In the genomic region with DNA sequence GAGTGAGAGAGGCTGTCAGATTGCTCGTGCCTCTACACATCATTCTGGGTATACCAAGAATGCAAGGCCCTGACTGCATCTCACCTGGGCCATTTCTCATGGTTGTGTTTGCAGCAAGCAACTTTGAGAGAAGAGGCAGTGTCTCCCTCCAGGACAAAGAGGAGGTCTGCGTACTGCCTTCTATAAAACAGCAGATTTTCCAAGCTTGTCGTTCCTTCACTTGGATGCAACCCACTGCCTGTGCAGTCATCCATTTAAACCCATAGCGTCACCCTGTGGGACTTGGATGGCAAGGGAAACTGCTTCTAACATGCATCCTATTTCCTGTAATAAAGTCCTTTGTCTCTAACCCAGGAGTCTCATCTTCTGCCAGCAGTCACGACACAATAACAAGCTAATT, we compare ENCODE assay signal across 8 cellular contexts. TPM values are rescaled to one million over a fixed set of nuclear protein-coding genes. Genes with fewer than 3 reads are reported as not detected.
DNase-seq lines count a peak whose midpoint lies in the region; ATAC-seq and TF ChIP-seq lines count a peak whose summit lies in the region.

No MANE protein-coding gene starts in this region.

- DNase-seq in NCI-H748 (lab: John Stamatoyannopoulos, UW; ENCODE audit: unreplicated experiment) (peak; percentile 36), NCI-H748 treated with DMSO at 0.1 percent for 48 hours (lab: John Stamatoyannopoulos, UW) (no peak), PC-9 (no peak), foreskin keratinocyte (no peak), psoas muscle (no peak), aorta (no peak), NCI-H187 treated with DMSO at 0.1 percent for 48 hours (lab: John Stamatoyannopoulos, UW) (no peak)
- no peak for DNase-seq in NK-92 treated with Interleukin-12 subunit alpha and Interleukin-12 subunit beta, amount 100 ng/mL, for 24 hours (lab: John Stamatoyannopoulos, UW)

- H4K20me1 ChIP-seq in PC-9 (ENCODE audit: insufficient read depth): peaks cover 36% of the 10 kb centered on the region

- H3F3A ChIP-seq in PC-9 (ENCODE audit: insufficient read depth, low read depth): peaks cover 4% of the 10 kb centered on the region; the same call in 1 of the 2 replicates

- no peak overlapping the region for H2AFZ ChIP-seq in PC-9

- H3K9me3 ChIP-seq in PC-9 (ENCODE audit: insufficient read depth, low read depth): no peaks in the 10 kb centered on the region
- no peaks in the 10 kb centered on the region for H3K9me3 ChIP-seq in psoas muscle
- no peaks in the 10 kb centered on the region for H3K9me3 ChIP-seq in aorta (ENCODE audit: control insufficient read depth, low read length)

- no peaks in the 10 kb centered on the region for H3K9me2 ChIP-seq in PC-9 (ENCODE audit: insufficient read depth)

- BruUV-seq in PC-9 (replicated peaks; lab: Mats Ljungman, UMichigan): TSS peak; percentile 41

- POLR2A ChIA-PET in PC-9 (lab: Charles Lee; ENCODE audit: unreplicated experiment): no interaction called here

- H3K36me3 ChIP-seq in PC-9 (ENCODE audit: low read depth) (no peaks in the 10 kb centered on the region), psoas muscle (ENCODE audit: insufficient read depth in 1 of 2, low read depth in 1 of 2) (peaks cover 0 to 2% of the 10 kb centered on the region in 2 donors), aorta (ENCODE audit: control insufficient read depth in 1 of 2, insufficient read depth in 2 of 2, low read length in 1 of 2) (no peaks in the 10 kb centered on the region)

- no peak overlapping the region for H3K27ac ChIP-seq in PC-9
- H3K27ac ChIP-seq in foreskin keratinocyte: no peak overlapping the region
- peak overlapping the region; percentile 98 for H3K27ac ChIP-seq in psoas muscle
- H3K27ac ChIP-seq in aorta (ENCODE audit: low read depth in 1 of 2, low read length in 2 of 2): no peak overlapping the region

- CTCF ChIA-PET in PC-9 (lab: Charles Lee): interaction anchor here (0.6 kb wide), 2 partner anchors 139 to 162 kb away, joined by 3 to 4 read pairs; no protein-coding TSS in a partner anchor

- 28 to 44% (median 30%) methylated on average over 5 of the region's 5 CpGs for WGBS in psoas muscle, 3 donors
- WGBS in aorta, 2 donors: 43 to 48% methylated on average over 5 of the region's 5 CpGs

- H3K4me3 ChIP-seq in PC-9: peak overlapping the region; percentile 83
- H3K4me3 ChIP-seq in psoas muscle: peak overlapping the region; percentile 97
- H3K4me3 ChIP-seq in aorta (ENCODE audit: low read length in 2 of 2): no peak overlapping the region

- H3K4me2 ChIP-seq in PC-9: peak overlapping the region; percentile 89

- TF ChIP-seq CTCF in PC-9 (conservative IDR thresholded peaks at IDR 0.05) (no peak), foreskin keratinocyte (conservative IDR thresholded peaks at IDR 0.05) (peak; percentile 20), psoas muscle (IDR thresholded peaks at IDR 0.05) (no peak)

- peaks cover 18% of the 10 kb centered on the region for H3K4me1 ChIP-seq in PC-9 (replicated peaks; ENCODE audit: insufficient read depth)
- peaks cover 9% of the 10 kb centered on the region for H3K4me1 ChIP-seq in foreskin keratinocyte
- H3K4me1 ChIP-seq in psoas muscle: peaks cover 61% of the 10 kb centered on the region
- H3K4me1 ChIP-seq in aorta (ENCODE audit: control insufficient read depth in 1 of 2, insufficient read depth in 2 of 2, low read length in 2 of 2): no peaks in the 10 kb centered on the region

- peaks cover 58% of the 10 kb centered on the region for H3K79me2 ChIP-seq in PC-9 (ENCODE audit: low read depth)

- ATAC-seq in foreskin keratinocyte (no peak), psoas muscle (no peak), aorta (ENCODE audit: low FRiP score) (no peak)

- intact Hi-C loops in PC-9 (cut with micrococcal nuclease; ENCODE audit: unreplicated experiment): loop anchor here (5.0 kb wide), 1 partner anchor 233 kb away; no protein-coding TSS in a partner anchor
- intact Hi-C loops in psoas muscle (cut with DNase I): loop anchor here (10.0 kb wide), 2 partner anchors 165 to 445 kb away; no protein-coding TSS in a partner anchor
- intact Hi-C loops in aorta (cut with DNase I): loop anchor here (5.0 kb wide), 2 partner anchors 167 to 447 kb away; no protein-coding TSS in a partner anchor

- H3K27me3 ChIP-seq in PC-9 (ENCODE audit: insufficient read depth, low read depth) (no peaks in the 10 kb centered on the region), foreskin keratinocyte (no peaks in the 10 kb centered on the region), psoas muscle (ENCODE audit: insufficient read depth in 3 of 3, low read length in 2 of 3) (no peaks in the 10 kb centered on the region), aorta (ENCODE audit: control insufficient read depth in 1 of 2, insufficient read depth in 2 of 2, low read length in 1 of 2) (no peaks in the 10 kb centered on the region)

RNA-seq across cellular contexts. Expression of gene POMT2, which starts 1.3 kb away (rescaled TPM):
- total RNA-seq in PC-9 (2021) (96.5 and 109 TPM in 2 replicates), foreskin keratinocyte (16.6 and 18.2 TPM in 2 replicates), psoas muscle (10 to 100 TPM; 29.2 to 57.5 (median 36.7) TPM), aorta (10 to 100 TPM; 15.6 to 23.4 TPM)
- polyA plus RNA-seq in foreskin keratinocyte (14.9 and 18.6 TPM in 2 replicates), psoas muscle (10 to 100 TPM; 17.4 to 28.5 (median 24.4) TPM), aorta (10 to 100 TPM in 1 of 2 donors, 1 to 10 TPM in 1; 3.1 to 20.3 TPM)

RNA-seq across cellular contexts. Expression of gene GSTZ1, which starts 1.4 kb away (rescaled TPM):
- total RNA-seq in PC-9 (2021) (135 and 195 TPM in 2 replicates), foreskin keratinocyte (17.1 and 18.5 TPM in 2 replicates), psoas muscle (10 to 100 TPM; 17.7 to 56.6 (median 29.7) TPM), aorta (1 to 10 TPM; 5.8 to 8.6 TPM)
- polyA plus RNA-seq in foreskin keratinocyte (22.1 and 24.8 TPM in 2 replicates), psoas muscle (10 to 100 TPM; 17.1 to 32.2 (median 28.9) TPM), aorta (10 to 100 TPM in 1 of 2 donors, 1 to 10 TPM in 1; 9.9 to 17.2 TPM)

RNA-seq across cellular contexts. Expression of gene NGB, which starts 48.4 kb away (rescaled TPM):
- not detected in 2 replicates for total RNA-seq in PC-9 (2021)
- not detected in 2 replicates for total RNA-seq in foreskin keratinocyte
- polyA plus RNA-seq in foreskin keratinocyte: not detected in 2 replicates
- not detected for total RNA-seq in psoas muscle
- under 1 TPM in 1 of 3 donors, not detected in 2; 0.01 TPM for polyA plus RNA-seq in psoas muscle
- total RNA-seq in aorta: not detected
- polyA plus RNA-seq in aorta: not detected

RNA-seq across cellular contexts. Expression of gene TMED8, which starts 57.5 kb away (rescaled TPM):
- total RNA-seq in PC-9 (2021) (32.1 and 42.6 TPM in 2 replicates), foreskin keratinocyte (11.9 and 12.6 TPM in 2 replicates), psoas muscle (1 to 10 TPM; 2.8 to 3.5 (median 3.1) TPM), aorta (1 to 10 TPM; 8.0 to 9.4 TPM)
- polyA plus RNA-seq in foreskin keratinocyte (2.4 and 2.8 TPM in 2 replicates), psoas muscle (1 to 10 TPM; 1.5 to 9.2 (median 2.8) TPM), aorta (1 to 10 TPM; 2.5 to 4.0 TPM)

RNA-seq across cellular contexts. Expression of gene SAMD15, which starts 57.8 kb away (rescaled TPM):
- 4.8 and 7.8 TPM in 2 replicates for total RNA-seq in PC-9 (2021)
- total RNA-seq in foreskin keratinocyte: 0.63 and 0.88 TPM in 2 replicates
- polyA plus RNA-seq in foreskin keratinocyte: 0.17 and 0.24 TPM in 2 replicates
- total RNA-seq in psoas muscle: under 1 TPM in 1 of 4 donors, not detected in 3; 0.21 TPM
- under 1 TPM; 0.12 to 0.75 (median 0.17) TPM for polyA plus RNA-seq in psoas muscle
- under 1 TPM; 0.42 to 0.71 TPM for total RNA-seq in aorta
- polyA plus RNA-seq in aorta: 1 to 10 TPM in 1 of 2 donors, under 1 TPM in 1; 0.36 to 7.4 TPM

Comparison
In these comparisons a context has a peak if more than half of its experiments do, and no peak if none do; other contexts are left out.
1. H3K4me3 ChIP-seq: peak in PC-9 (single experiment) and psoas muscle (single experiment); none in aorta (0 of 2).